Comparison of ENCODE assay signal across 9 cellular contexts in genomic region chr7:24718977-24719491, GRCh38. TPM values are rescaled to one million over a fixed set of nuclear protein-coding genes. Genes with fewer than 3 reads are reported as not detected.
DNase-seq lines count a peak whose midpoint lies in the region; ATAC-seq and TF ChIP-seq lines count a peak whose summit lies in the region.
"Had no signal": no experiment of that assay in that cellular context is flagged by ENCODE, and none has a peak within 500 bp of the region (broad histone marks: within the 10 kb centered on the region; RNA-seq: fewer than 3 reads in every experiment).

No MANE protein-coding gene starts in this region.

- DNase-seq in left lobe of liver (ENCODE audit: low spot score) = peak; percentile 15
- DNase-seq in NK-92 (lab: John Stamatoyannopoulos, UW; ENCODE audit: unreplicated experiment) = no peak
- DNase-seq in iPS-NIHi7 (ENCODE audit: extremely low spot score) = no peak
- DNase-seq: activated gamma-delta T cell treated with Interleukin-2 at 50 U/mL for 16 hours had no signal

- TF ChIP-seq POLR2A in GM18505 (IDR thresholded peaks at IDR 0.05; ENCODE audit: borderline replicate concordance, extremely low read depth, insufficient read depth, insufficient read length) = no peak

- ATAC-seq in GM18867 (IDR thresholded peaks at IDR 0.05; ENCODE audit: unreplicated experiment) (peak; percentile 70), GM21717 (IDR thresholded peaks at IDR 0.05; ENCODE audit: unreplicated experiment) (peak; percentile 59), HG03521 (IDR thresholded peaks at IDR 0.05; ENCODE audit: unreplicated experiment) (peak; percentile 52), left lobe of liver (no peak), GM18505 (IDR thresholded peaks at IDR 0.05; ENCODE audit: unreplicated experiment) (no peak)
- ATAC-seq: HCT116 had no signal

RNA-seq across cellular contexts. Expression of gene GSDME, which starts 38.2 kb away (rescaled TPM):
- 4.8 TPM for total RNA-seq in left lobe of liver

Comparison
In these comparisons a context has a peak if more than half of its experiments do, and no peak if none do; other contexts are left out.
1. ATAC-seq: peak in GM18867 (single experiment), GM21717 (single experiment) and HG03521 (single experiment); none in left lobe of liver (single experiment) and GM18505 (single experiment).